In the genomic region with DNA sequence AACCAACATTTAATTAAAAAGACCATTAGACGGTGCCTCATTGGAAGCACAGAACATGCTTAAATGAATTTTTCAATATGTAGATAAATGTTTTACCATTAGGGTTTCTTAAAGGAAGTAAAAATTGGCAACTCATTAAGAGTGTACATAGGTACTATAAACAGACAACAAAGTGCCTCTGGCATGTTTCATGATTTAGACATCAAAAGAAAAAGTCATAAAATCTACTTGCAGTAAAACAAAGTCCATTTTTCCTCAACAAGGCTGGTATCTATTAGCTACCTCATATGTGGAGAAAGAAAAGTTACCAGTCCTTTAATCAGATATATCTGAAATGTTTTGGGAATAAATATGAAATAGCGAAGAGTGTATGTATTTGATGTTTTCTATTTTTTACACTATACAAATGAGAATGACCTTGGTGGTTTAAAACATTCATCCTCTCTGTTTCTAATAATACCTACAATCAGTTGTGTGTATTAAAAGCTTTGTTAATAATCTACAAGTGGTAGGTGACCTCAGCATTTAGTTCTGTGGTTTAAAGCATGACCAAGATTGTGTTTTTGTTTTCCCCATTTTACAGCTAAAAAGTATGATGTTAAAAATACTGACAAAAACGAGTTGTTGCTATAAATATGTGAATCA, we compare ENCODE assay signal across 14 cellular contexts.
DNase-seq lines count a peak whose midpoint lies in the region; ATAC-seq and TF ChIP-seq lines count a peak whose summit lies in the region.
"Had no signal": no experiment of that assay in that cellular context is flagged by ENCODE, and none has a peak within 500 bp of the region (broad histone marks: within the 10 kb centered on the region; RNA-seq: fewer than 3 reads in every experiment).

No MANE protein-coding gene starts in this region.

- POLR2A ChIA-PET in activated CD4-positive, alpha-beta memory T cell treated with anti-CD3 and anti-CD28 coated beads, Interleukin-2, amount 10 ng/mL, durations not matched to agents 7 days and 5 days (lab: Charles Lee): no interaction called here

- ATAC-seq in GM18508 (IDR thresholded peaks at IDR 0.05; ENCODE audit: insufficient read depth, unreplicated experiment) (peak; percentile 77), GM21529 (IDR thresholded peaks at IDR 0.05; ENCODE audit: unreplicated experiment) (peak; percentile 60), HG03175 (IDR thresholded peaks at IDR 0.05; ENCODE audit: unreplicated experiment) (peak; percentile 68), GM21360 (IDR thresholded peaks at IDR 0.05; ENCODE audit: unreplicated experiment) (no peak)

- DNase-seq in globus pallidus (ENCODE audit: low spot score) (peak; percentile 7), DMS53 treated with DMSO at 0.1 percent for 48 hours (lab: John Stamatoyannopoulos, UW; ENCODE audit: unreplicated experiment) (no peak), osteoblast (ENCODE audit: insufficient read length, low spot score, missing footprints) (no peak)
- no peak for DNase-seq in activated CD4-positive, alpha-beta memory T cell treated with anti-CD3 and anti-CD28 coated beads, Interleukin-2, amount 10 ng/mL, durations not matched to agents 7 days and 5 days
- DNase-seq: activated CD4-positive, alpha-beta memory T cell treated with anti-CD3 and anti-CD28 coated beads for 36 hours; activated effector memory CD4-positive, alpha-beta T cell treated with anti-CD3 and anti-CD28 coated beads, Interleukin-2, amount 50 U/mL, for 16 hours; mesendoderm; SIG-M5; thyroid gland had no signal

- no peaks in the 10 kb centered on the region for H3K4me1 Mint-ChIP-seq in activated CD4-positive, alpha-beta memory T cell treated with anti-CD3 and anti-CD28 coated beads, Interleukin-2, amount 10 ng/mL, durations not matched to agents 7 days and 5 days

- H3K36me3 ChIP-seq in osteoblast (ENCODE audit: insufficient read depth, low read length): no peaks in the 10 kb centered on the region
- H3K36me3 ChIP-seq: thyroid gland had no signal

- no peaks in the 10 kb centered on the region for H4K20me1 ChIP-seq in osteoblast (ENCODE audit: insufficient read depth, low read length)

- no peaks in the 10 kb centered on the region for H3K36me3 Mint-ChIP-seq in activated CD4-positive, alpha-beta memory T cell treated with anti-CD3 and anti-CD28 coated beads, Interleukin-2, amount 10 ng/mL, durations not matched to agents 7 days and 5 days (ENCODE audit: low read depth)
- H3K36me3 Mint-ChIP-seq: activated CD4-positive, alpha-beta memory T cell treated with anti-CD3 and anti-CD28 coated beads for 36 hours had no signal

- H3K27me3 ChIP-seq in osteoblast (ENCODE audit: insufficient read depth, low read length): no peaks in the 10 kb centered on the region
- H3K27me3 ChIP-seq: thyroid gland had no signal

- H3K4me1 ChIP-seq in osteoblast (ENCODE audit: insufficient read depth, low read length): no peaks in the 10 kb centered on the region
- H3K4me1 ChIP-seq: parathyroid adenoma, thyroid gland had no signal

- H3K9me3 ChIP-seq in osteoblast (ENCODE audit: low read depth, low read length): no peaks in the 10 kb centered on the region
- H3K9me3 ChIP-seq: thyroid gland had no signal

- H2AFZ ChIP-seq in osteoblast (ENCODE audit: low read length): no peak overlapping the region
- H2AFZ ChIP-seq: parathyroid adenoma had no signal

- H3K27ac Mint-ChIP-seq in activated CD4-positive, alpha-beta memory T cell treated with anti-CD3 and anti-CD28 coated beads, Interleukin-2, amount 10 ng/mL, durations not matched to agents 7 days and 5 days: no peak overlapping the region
- H3K27ac Mint-ChIP-seq: activated CD4-positive, alpha-beta memory T cell treated with anti-CD3 and anti-CD28 coated beads for 36 hours had no signal

- peaks cover 8% of the 10 kb centered on the region for H3K9me3 Mint-ChIP-seq in activated CD4-positive, alpha-beta memory T cell treated with anti-CD3 and anti-CD28 coated beads, Interleukin-2, amount 10 ng/mL, durations not matched to agents 7 days and 5 days

- no peaks in the 10 kb centered on the region for H3K79me2 ChIP-seq in osteoblast (ENCODE audit: insufficient read depth, low read length)
- H3K79me2 ChIP-seq: parathyroid adenoma had no signal

- CTCF ChIA-PET in activated CD4-positive, alpha-beta memory T cell treated with anti-CD3 and anti-CD28 coated beads, Interleukin-2, amount 10 ng/mL, durations not matched to agents 7 days and 5 days (lab: Charles Lee): no interaction called here

- H3K27ac ChIP-seq in osteoblast (ENCODE audit: low read depth, low read length): no peak overlapping the region
- H3K27ac ChIP-seq: parathyroid adenoma, thyroid gland had no signal

- no peak overlapping the region for H3K4me2 ChIP-seq in osteoblast (ENCODE audit: insufficient read depth, low read length)

- H3K27me3 Mint-ChIP-seq in activated CD4-positive, alpha-beta memory T cell treated with anti-CD3 and anti-CD28 coated beads, Interleukin-2, amount 10 ng/mL, durations not matched to agents 7 days and 5 days: no peaks in the 10 kb centered on the region
- H3K27me3 Mint-ChIP-seq: activated CD4-positive, alpha-beta memory T cell treated with anti-CD3 and anti-CD28 coated beads for 36 hours had no signal

- no peak for TF ChIP-seq CTCF in osteoblast (IDR thresholded peaks at IDR 0.05; ENCODE audit: extremely low read depth, low read depth, low read length)

- no peak overlapping the region for H3K4me3 ChIP-seq in osteoblast (ENCODE audit: insufficient read depth, low read length)
- H3K4me3 ChIP-seq: thyroid gland had no signal

- H3K4me3 Mint-ChIP-seq in activated CD4-positive, alpha-beta memory T cell treated with anti-CD3 and anti-CD28 coated beads, Interleukin-2, amount 10 ng/mL, durations not matched to agents 7 days and 5 days: no peak overlapping the region
- H3K4me3 Mint-ChIP-seq: activated CD4-positive, alpha-beta memory T cell treated with anti-CD3 and anti-CD28 coated beads for 36 hours had no signal
